In the genomic region with DNA sequence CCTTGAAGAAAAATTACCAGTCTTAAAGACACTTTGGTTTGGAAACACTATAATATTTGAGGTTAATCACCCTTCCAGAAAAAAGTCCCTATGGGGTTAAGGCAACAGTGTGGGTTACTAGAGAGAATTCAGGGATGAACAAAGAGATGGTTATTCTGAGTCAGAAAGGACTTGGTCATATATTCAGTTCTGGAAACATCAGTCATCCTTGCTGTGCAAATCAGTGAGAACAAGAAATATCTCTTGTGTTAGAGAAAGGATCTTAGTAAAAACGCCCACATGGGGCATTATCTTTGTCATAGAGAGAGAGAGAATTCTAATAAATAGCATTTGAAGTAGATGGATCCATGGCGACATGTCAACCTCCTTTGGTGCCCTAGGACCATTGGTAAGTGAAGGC, we compare ENCODE assay signal across 14 cellular contexts. TPM values are rescaled to one million over a fixed set of nuclear protein-coding genes. Genes with fewer than 3 reads are reported as not detected.
A peak's percentile ranks its signal among the peaks of the same experiment; 100 is the strongest.
DNase-seq lines count a peak whose midpoint lies in the region; ATAC-seq lines count a peak whose summit lies in the region.
"Had no signal": no experiment of that assay in that cellular context is flagged by ENCODE, and none has a peak within 500 bp of the region (broad histone marks: within the 10 kb centered on the region; RNA-seq: fewer than 3 reads in every experiment).

No MANE protein-coding gene starts in this region.

- ATAC-seq in GM21619 (IDR thresholded peaks at IDR 0.05; ENCODE audit: unreplicated experiment) (peak; percentile 55), HG03469 (IDR thresholded peaks at IDR 0.05; ENCODE audit: unreplicated experiment) (peak; percentile 43)
- ATAC-seq: natural killer cell treated with Interleukin-12 subunit alpha and Interleukin-12 subunit beta and Interleukin-15 and Interleukin-18, amount 100 ng/mL, for 72 hours; upper lobe of right lung had no signal

- peak; percentile 49 for DNase-seq in Daoy (ENCODE audit: low read depth)
- DNase-seq in fibroblast of peridontal ligament (ENCODE audit: extremely low read depth): peak; percentile 87
- DNase-seq in SKM-1 treated with dmso at 0.1 percent for 144 hours (lab: John Stamatoyannopoulos, UW; ENCODE audit: unreplicated experiment): no peak
- no peak for DNase-seq in activated CD4-positive, alpha-beta T cell treated with anti-CD3 and anti-CD28 coated beads for 1 hour
- DNase-seq in activated CD8-positive, alpha-beta memory T cell treated with anti-CD3 and anti-CD28 coated beads, Interleukin-2, amount 50 U/mL, for 4 hours: no peak
- DNase-seq in UCSD-AML1 (lab: John Stamatoyannopoulos, UW; ENCODE audit: unreplicated experiment): no peak
- DNase-seq: activated CD4-positive, CD25-positive, alpha-beta regulatory T cell treated with anti-CD3 and anti-CD28 coated beads, Interleukin-2, amount 50 U/mL, for 72 hours; cerebellar nuclear complex; NCI-H1105 treated with DMSO at 0.1 percent for 48 hours; NCI-H774; upper lobe of right lung had no signal

RNA-seq across cellular contexts. Expression of a gene that starts 59.4 kb away (rescaled TPM):
- 16.6 and 19.9 TPM in 2 replicates for total RNA-seq in Daoy (2014; rRNA removed; shearing (Covaris generic))

Comparison
In these comparisons a context has a peak if more than half of its experiments do, and no peak if none do; other contexts are left out.
1. DNase-seq: peak in Daoy (single experiment) and fibroblast of peridontal ligament (single experiment); none in SKM-1 treated with dmso at 0.1 percent for 144 hours (single experiment), activated CD4-positive, alpha-beta T cell treated with anti-CD3 and anti-CD28 coated beads for 1 hour (single experiment), activated CD8-positive, alpha-beta memory T cell treated with anti-CD3 and anti-CD28 coated beads, Interleukin-2, amount 50 U/mL, for 4 hours (single experiment) and UCSD-AML1 (single experiment).